Comparison of ENCODE assay signal across 21 cellular contexts in genomic region chr13:77310161-77310560, GRCh38. TPM values are rescaled to one million over a fixed set of nuclear protein-coding genes. Genes with fewer than 3 reads are reported as not detected.
DNase-seq lines count a peak whose midpoint lies in the region; ATAC-seq and TF ChIP-seq lines count a peak whose summit lies in the region.
"Had no signal": no experiment of that assay in that cellular context is flagged by ENCODE, and none has a peak within 500 bp of the region (broad histone marks: within the 10 kb centered on the region; RNA-seq: fewer than 3 reads in every experiment).

No MANE protein-coding gene starts in this region.

- H3K4me3 ChIP-seq in neural progenitor cell: no peak overlapping the region
- H3K4me3 ChIP-seq: right atrium auricular region, smooth muscle cell had no signal

- no peak overlapping the region for H2AFZ ChIP-seq in neural progenitor cell (replicated peaks)
- H2AFZ ChIP-seq: parathyroid adenoma had no signal

- no peaks in the 10 kb centered on the region for H4K20me1 ChIP-seq in neural progenitor cell (ENCODE audit: low read depth)

- no peaks in the 10 kb centered on the region for H3K27me3 Mint-ChIP-seq in activated naive CD8-positive, alpha-beta T cell
- H3K27me3 Mint-ChIP-seq in activated naive CD8-positive, alpha-beta T cell treated with anti-CD3 and anti-CD28 coated beads for 36 hours: no peaks in the 10 kb centered on the region
- H3K27me3 Mint-ChIP-seq in activated T-helper 17 cell treated with anti-CD3 and anti-CD28 coated beads, Interleukin-2, amount 50 U/mL, for 72 hours: no peaks in the 10 kb centered on the region
- no peaks in the 10 kb centered on the region for H3K27me3 Mint-ChIP-seq in memory B cell
- no peaks in the 10 kb centered on the region for H3K27me3 Mint-ChIP-seq in neural progenitor cell (ENCODE audit: insufficient read depth, low read depth)
- H3K27me3 Mint-ChIP-seq: activated CD4-positive, alpha-beta memory T cell treated with anti-CD3 and anti-CD28 coated beads, Interleukin-2, amount 10 ng/mL, durations not matched to agents 7 days and 5 days had no signal

- H3K36me3 ChIP-seq in neural progenitor cell: no peaks in the 10 kb centered on the region
- H3K36me3 ChIP-seq: right atrium auricular region had no signal

- no peak overlapping the region for H3K9ac ChIP-seq in neural progenitor cell
- H3K9ac ChIP-seq: parathyroid adenoma had no signal

- no peak overlapping the region for H3K27ac ChIP-seq in neural progenitor cell
- H3K27ac ChIP-seq: parathyroid adenoma had no signal

- H3K9me3 ChIP-seq in neural progenitor cell (ENCODE audit: low read depth): no peaks in the 10 kb centered on the region
- H3K9me3 ChIP-seq: right atrium auricular region had no signal

- no peak for DNase-seq in activated naive CD8-positive, alpha-beta T cell treated with anti-CD3 and anti-CD28 coated beads for 36 hours
- no peak for DNase-seq in memory B cell (ENCODE audit: low spot score in 2 of 2)
- DNase-seq in hippocampal formation (lab: John Stamatoyannopoulos, UW): no peak
- DNase-seq in neural progenitor cell (ENCODE audit: low spot score): no peak
- DNase-seq: activated CD4-positive, alpha-beta memory T cell treated with anti-CD3 and anti-CD28 coated beads, Interleukin-2, amount 10 ng/mL, durations not matched to agents 7 days and 5 days; COR-L47; DND-41; NCI-H1105 treated with DMSO at 0.1 percent for 48 hours; NCI-H2029 treated with DMSO at 0.1 percent for 48 hours; NCI-H2227 treated with DMSO at 0.1 percent for 48 hours; NCI-H526 treated with DMSO at 0.1 percent for 48 hours; SHP77 treated with DMSO at 0.1 percent for 48 hours; stimulated activated CD4-positive, alpha-beta T cell treated with anti-CD3 and anti-CD28 coated beads, Interleukin-2, amount 100 ng/mL, for 24 hours had no signal

- TF ChIP-seq CTCF in neural progenitor cell (IDR thresholded peaks at IDR 0.05): no peak

- no peaks in the 10 kb centered on the region for H3K27me3 ChIP-seq in neural progenitor cell
- H3K27me3 ChIP-seq: right atrium auricular region had no signal

- peak overlapping the region; percentile 17 for H3K4me3 Mint-ChIP-seq in activated naive CD8-positive, alpha-beta T cell
- no peak overlapping the region for H3K4me3 Mint-ChIP-seq in activated naive CD8-positive, alpha-beta T cell treated with anti-CD3 and anti-CD28 coated beads for 36 hours
- peak overlapping the region; percentile 56 for H3K4me3 Mint-ChIP-seq in activated T-helper 17 cell treated with anti-CD3 and anti-CD28 coated beads, Interleukin-2, amount 50 U/mL, for 72 hours
- H3K4me3 Mint-ChIP-seq in memory B cell (no peak overlapping the region), neural progenitor cell (no peak overlapping the region)
- H3K4me3 Mint-ChIP-seq: activated CD4-positive, alpha-beta memory T cell treated with anti-CD3 and anti-CD28 coated beads, Interleukin-2, amount 10 ng/mL, durations not matched to agents 7 days and 5 days had no signal

- H3K4me2 ChIP-seq in neural progenitor cell: no peak overlapping the region
- H3K4me2 ChIP-seq: smooth muscle cell had no signal

- H3K9me3 Mint-ChIP-seq in activated naive CD8-positive, alpha-beta T cell (ENCODE audit: low read depth): peaks cover 3% of the 10 kb centered on the region
- peaks cover 6% of the 10 kb centered on the region for H3K9me3 Mint-ChIP-seq in activated naive CD8-positive, alpha-beta T cell treated with anti-CD3 and anti-CD28 coated beads for 36 hours
- H3K9me3 Mint-ChIP-seq in activated T-helper 17 cell treated with anti-CD3 and anti-CD28 coated beads, Interleukin-2, amount 50 U/mL, for 72 hours: no peaks in the 10 kb centered on the region
- peaks cover 1% of the 10 kb centered on the region for H3K9me3 Mint-ChIP-seq in memory B cell
- peaks cover 3% of the 10 kb centered on the region for H3K9me3 Mint-ChIP-seq in neural progenitor cell
- H3K9me3 Mint-ChIP-seq: activated CD4-positive, alpha-beta memory T cell treated with anti-CD3 and anti-CD28 coated beads, Interleukin-2, amount 10 ng/mL, durations not matched to agents 7 days and 5 days had no signal

- ATAC-seq in activated T-helper 17 cell treated with anti-CD3 and anti-CD28 coated beads, Interleukin-2, amount 50 U/mL, for 72 hours (replicated peaks): no peak
- ATAC-seq in memory B cell (ENCODE audit: low read depth): no peak
- ATAC-seq in GM19452 (IDR thresholded peaks at IDR 0.05; ENCODE audit: unreplicated experiment): no peak
- ATAC-seq in GM21381 (IDR thresholded peaks at IDR 0.05; ENCODE audit: unreplicated experiment): no peak
- ATAC-seq: Panc1 had no signal

- peaks cover 15% of the 10 kb centered on the region for H3K4me1 ChIP-seq in neural progenitor cell

- peaks cover 7% of the 10 kb centered on the region for H3K36me3 Mint-ChIP-seq in activated naive CD8-positive, alpha-beta T cell
- peaks cover 28% of the 10 kb centered on the region for H3K36me3 Mint-ChIP-seq in activated naive CD8-positive, alpha-beta T cell treated with anti-CD3 and anti-CD28 coated beads for 36 hours
- H3K36me3 Mint-ChIP-seq in activated T-helper 17 cell treated with anti-CD3 and anti-CD28 coated beads, Interleukin-2, amount 50 U/mL, for 72 hours (ENCODE audit: low read depth): no peaks in the 10 kb centered on the region
- H3K36me3 Mint-ChIP-seq in memory B cell (peaks cover 5% of the 10 kb centered on the region), neural progenitor cell (no peaks in the 10 kb centered on the region)

- peaks cover 92% of the 10 kb centered on the region for H3K4me1 Mint-ChIP-seq in activated naive CD8-positive, alpha-beta T cell (ENCODE audit: low read depth)
- peaks cover 84% of the 10 kb centered on the region for H3K4me1 Mint-ChIP-seq in activated naive CD8-positive, alpha-beta T cell treated with anti-CD3 and anti-CD28 coated beads for 36 hours
- H3K4me1 Mint-ChIP-seq in activated T-helper 17 cell treated with anti-CD3 and anti-CD28 coated beads, Interleukin-2, amount 50 U/mL, for 72 hours: peaks cover 76% of the 10 kb centered on the region
- H3K4me1 Mint-ChIP-seq in memory B cell (peaks cover 70% of the 10 kb centered on the region), neural progenitor cell (no peaks in the 10 kb centered on the region)

- H3K27ac Mint-ChIP-seq in activated naive CD8-positive, alpha-beta T cell: peak overlapping the region; percentile 18
- no peak overlapping the region for H3K27ac Mint-ChIP-seq in activated naive CD8-positive, alpha-beta T cell treated with anti-CD3 and anti-CD28 coated beads for 36 hours
- peak overlapping the region; percentile 58 for H3K27ac Mint-ChIP-seq in activated T-helper 17 cell treated with anti-CD3 and anti-CD28 coated beads, Interleukin-2, amount 50 U/mL, for 72 hours
- peak overlapping the region; percentile 52 for H3K27ac Mint-ChIP-seq in memory B cell
- H3K27ac Mint-ChIP-seq in neural progenitor cell: no peak overlapping the region
- H3K27ac Mint-ChIP-seq: activated CD4-positive, alpha-beta memory T cell treated with anti-CD3 and anti-CD28 coated beads, Interleukin-2, amount 10 ng/mL, durations not matched to agents 7 days and 5 days had no signal

- no peaks in the 10 kb centered on the region for H3F3A ChIP-seq in neural progenitor cell (ENCODE audit: low read depth)

- peaks cover 99% of the 10 kb centered on the region for H3K79me2 ChIP-seq in neural progenitor cell (ENCODE audit: low read depth)

RNA-seq across cellular contexts. Expression of gene MYCBP2, which starts 16.7 kb away (rescaled TPM):
- total RNA-seq in activated naive CD8-positive, alpha-beta T cell treated with anti-CD3 and anti-CD28 coated beads for 36 hours: 10 to 100 TPM; 89.5 to 94.2 TPM
- 100 to 1,000 TPM in 1 of 2 donors, 10 to 100 TPM in 1; 69.1 to 101 TPM for total RNA-seq in activated T-helper 17 cell treated with anti-CD3 and anti-CD28 coated beads, Interleukin-2, amount 50 U/mL, for 72 hours
- 31.2 and 37.8 TPM in 2 replicates for total RNA-seq in neural progenitor cell (ENCODE audit: low replicate concordance)

Comparison
In these comparisons a context has a peak if more than half of its experiments do, and no peak if none do; other contexts are left out.
1. H3K27ac Mint-ChIP-seq: peak in activated naive CD8-positive, alpha-beta T cell (single experiment), activated T-helper 17 cell treated with anti-CD3 and anti-CD28 coated beads, Interleukin-2, amount 50 U/mL, for 72 hours (single experiment) and memory B cell (single experiment); none in activated naive CD8-positive, alpha-beta T cell treated with anti-CD3 and anti-CD28 coated beads for 36 hours (single experiment) and neural progenitor cell (single experiment).
2. H3K4me3 Mint-ChIP-seq: peak in activated naive CD8-positive, alpha-beta T cell (single experiment) and activated T-helper 17 cell treated with anti-CD3 and anti-CD28 coated beads, Interleukin-2, amount 50 U/mL, for 72 hours (single experiment); none in activated naive CD8-positive, alpha-beta T cell treated with anti-CD3 and anti-CD28 coated beads for 36 hours (single experiment), memory B cell (single experiment) and neural progenitor cell (single experiment).